In the genomic region with DNA sequence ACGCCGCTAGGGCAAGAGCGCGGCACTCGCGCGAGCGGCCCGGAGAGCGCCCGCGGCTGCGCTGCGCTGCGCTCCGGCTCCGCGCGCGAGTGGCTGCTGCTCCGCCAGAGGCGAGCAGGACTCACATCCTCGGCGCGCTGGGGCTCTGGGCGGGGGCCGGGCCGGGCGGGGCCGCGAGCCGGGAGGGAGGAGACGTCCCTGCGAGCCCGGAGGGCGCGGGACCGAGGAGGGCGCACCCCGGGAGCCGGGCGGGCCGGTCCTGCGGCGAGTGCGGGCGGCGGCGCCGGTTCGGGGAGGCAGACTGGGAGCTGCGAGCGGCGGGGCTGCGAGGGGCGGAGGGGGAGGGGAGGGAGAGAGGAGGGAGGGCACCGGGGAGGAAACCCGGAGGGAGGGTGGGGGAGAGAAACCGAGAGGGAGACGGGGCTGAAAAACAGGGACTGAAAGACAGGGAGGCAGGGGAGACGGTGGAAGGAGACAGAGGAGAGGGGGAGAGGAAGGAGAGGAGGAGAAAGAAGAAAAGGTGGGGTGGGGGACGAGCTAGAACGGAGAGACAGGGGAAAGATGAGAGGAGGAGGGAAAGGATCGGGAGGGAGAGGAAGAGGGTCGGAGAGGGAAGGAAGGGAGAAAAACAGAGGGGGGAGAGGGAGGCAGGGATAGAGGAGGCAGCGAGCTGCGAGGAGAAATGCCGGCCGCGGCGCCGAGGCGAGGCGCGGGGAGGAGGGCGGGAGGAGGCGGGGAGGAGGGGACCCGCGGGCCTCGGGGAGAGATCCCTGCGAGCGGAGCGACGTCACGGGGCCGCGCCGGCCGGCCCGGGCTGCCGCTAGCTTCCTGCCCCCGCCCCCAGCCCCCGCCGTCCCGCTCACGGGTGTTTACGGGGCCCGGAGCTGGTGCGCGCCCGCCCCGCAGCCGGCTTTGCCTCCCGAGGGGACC, we compare ENCODE assay signal across 8 cellular contexts. TPM values are rescaled to one million over a fixed set of nuclear protein-coding genes. Genes with fewer than 3 reads are reported as not detected.
DNase-seq lines count a peak whose midpoint lies in the region; ATAC-seq and TF ChIP-seq lines count a peak whose summit lies in the region.

A gene (minus strand): TSS at position 684 of the 930 bp plus-strand sequence. CDS start 831 bp downstream, outside the sequence.

- no peaks in the 10 kb centered on the region for H3K9me3 Mint-ChIP-seq in activated CD4-positive, alpha-beta memory T cell treated with anti-CD3 and anti-CD28 coated beads for 36 hours

- ATAC-seq in HG02852 (IDR thresholded peaks at IDR 0.05; ENCODE audit: unreplicated experiment): no peak

- H3K27ac ChIP-seq in liver (ENCODE audit: low read depth in 1 of 2, low read length in 2 of 2): peak within 1 kb of the TSS; percentile 90 to 97

- POLR2A ChIA-PET in activated CD4-positive, alpha-beta memory T cell treated with anti-CD3 and anti-CD28 coated beads for 36 hours (lab: Charles Lee): no interaction called here

- WGBS in liver: under 1% methylated on average over 104 of the region's 104 CpGs

- no peak for TF ChIP-seq CTCF in liver (IDR thresholded peaks at IDR 0.05; ENCODE audit: low read depth, low read length, missing input control)

- no peaks in the 10 kb centered on the region for H3K36me3 Mint-ChIP-seq in activated CD4-positive, alpha-beta memory T cell treated with anti-CD3 and anti-CD28 coated beads for 36 hours

- peaks cover 48% of the 10 kb centered on the region for H3K27me3 Mint-ChIP-seq in activated CD4-positive, alpha-beta memory T cell treated with anti-CD3 and anti-CD28 coated beads for 36 hours

- no peaks in the 10 kb centered on the region for H3K36me3 ChIP-seq in liver (ENCODE audit: control insufficient read depth in 4 of 4, insufficient read depth in 3 of 4, low read depth in 1 of 4, low read length in 3 of 4)

- peaks cover 11 to 48% (median 38%) of the 10 kb centered on the region in 4 donors for H3K4me1 ChIP-seq in liver (ENCODE audit: control insufficient read depth in 4 of 4, insufficient read depth in 4 of 4, low read length in 3 of 4)

- no peaks in the 10 kb centered on the region for H3K9me3 ChIP-seq in liver (ENCODE audit: control insufficient read depth in 4 of 4, low read length in 3 of 4)

- H3K4me3 Mint-ChIP-seq in activated CD4-positive, alpha-beta memory T cell treated with anti-CD3 and anti-CD28 coated beads for 36 hours: peak within 1 kb of the TSS; percentile 75

- peak within 1 kb of the TSS; percentile 87 to 97 (median 88) for H3K4me3 ChIP-seq in liver (ENCODE audit: low read depth in 1 of 3, low read length in 3 of 3)

- DNase-seq in COR-L47 (lab: John Stamatoyannopoulos, UW) (peak; percentile 61), NCI-H1105 (lab: John Stamatoyannopoulos, UW) (peak; percentile 53), ecto neural progenitor cell (ENCODE audit: low spot score) (peak; percentile 80), GOT3 (lab: John Stamatoyannopoulos, UW) (no peak)
- DNase-seq in activated CD4-positive, alpha-beta memory T cell treated with anti-CD3 and anti-CD28 coated beads for 36 hours: peak; percentile 71
- DNase-seq in stimulated activated CD4-positive, alpha-beta T cell treated with anti-CD3 and anti-CD28 coated beads, Interleukin-4, amount 100 ng/mL, for 1 hour: peak; percentile 61

- peaks cover 14% of the 10 kb centered on the region for H3K4me1 Mint-ChIP-seq in activated CD4-positive, alpha-beta memory T cell treated with anti-CD3 and anti-CD28 coated beads for 36 hours (ENCODE audit: low read depth)

- H3K9ac ChIP-seq in liver (ENCODE audit: low read depth in 1 of 2, low read length in 2 of 2): peak within 1 kb of the TSS; percentile 52 to 76

- peak within 1 kb of the TSS; percentile 6 for H3K27ac Mint-ChIP-seq in activated CD4-positive, alpha-beta memory T cell treated with anti-CD3 and anti-CD28 coated beads for 36 hours

- TF ChIP-seq RAD21 in liver (IDR thresholded peaks at IDR 0.05): no peak

- CTCF ChIA-PET in activated CD4-positive, alpha-beta memory T cell treated with anti-CD3 and anti-CD28 coated beads for 36 hours (lab: Charles Lee): interaction anchor here (1.1 kb wide), 1 partner anchor 108 kb away, joined by 3 read pairs; no protein-coding TSS in a partner anchor

- H3K27me3 ChIP-seq in liver (ENCODE audit: control insufficient read depth in 4 of 4, insufficient read depth in 4 of 4, low read length in 3 of 4): no peaks in the 10 kb centered on the region

- intact Hi-C loops in activated CD4-positive, alpha-beta memory T cell treated with anti-CD3 and anti-CD28 coated beads for 36 hours (cut with micrococcal nuclease): no loop called here

TF ChIP-seq in liver, 16 proteins besides CTCF, POLR2A, EP300 and RAD21:
- TF ChIP-seq FOXA2 (IDR thresholded peaks at IDR 0.05) (no peak), TAF1 (conservative IDR thresholded peaks at IDR 0.05) (no peak), SP1 (IDR thresholded peaks at IDR 0.05) (no peak), FOXA1 (IDR thresholded peaks at IDR 0.05) (no peak), NR2F2 (IDR thresholded peaks at IDR 0.05) (no peak), RXRA (IDR thresholded peaks at IDR 0.05) (no peak), HNF4G (IDR thresholded peaks at IDR 0.05) (no peak), HNF4A (conservative IDR thresholded peaks at IDR 0.05) (no peak), GABPA (IDR thresholded peaks at IDR 0.05 in 1 of 2, conservative IDR thresholded peaks at IDR 0.05 in 1 of 2) (no peak), YY1 (IDR thresholded peaks at IDR 0.05) (no peak), JUND (IDR thresholded peaks at IDR 0.05) (no peak)
- TF ChIP-seq, protein P1, sequence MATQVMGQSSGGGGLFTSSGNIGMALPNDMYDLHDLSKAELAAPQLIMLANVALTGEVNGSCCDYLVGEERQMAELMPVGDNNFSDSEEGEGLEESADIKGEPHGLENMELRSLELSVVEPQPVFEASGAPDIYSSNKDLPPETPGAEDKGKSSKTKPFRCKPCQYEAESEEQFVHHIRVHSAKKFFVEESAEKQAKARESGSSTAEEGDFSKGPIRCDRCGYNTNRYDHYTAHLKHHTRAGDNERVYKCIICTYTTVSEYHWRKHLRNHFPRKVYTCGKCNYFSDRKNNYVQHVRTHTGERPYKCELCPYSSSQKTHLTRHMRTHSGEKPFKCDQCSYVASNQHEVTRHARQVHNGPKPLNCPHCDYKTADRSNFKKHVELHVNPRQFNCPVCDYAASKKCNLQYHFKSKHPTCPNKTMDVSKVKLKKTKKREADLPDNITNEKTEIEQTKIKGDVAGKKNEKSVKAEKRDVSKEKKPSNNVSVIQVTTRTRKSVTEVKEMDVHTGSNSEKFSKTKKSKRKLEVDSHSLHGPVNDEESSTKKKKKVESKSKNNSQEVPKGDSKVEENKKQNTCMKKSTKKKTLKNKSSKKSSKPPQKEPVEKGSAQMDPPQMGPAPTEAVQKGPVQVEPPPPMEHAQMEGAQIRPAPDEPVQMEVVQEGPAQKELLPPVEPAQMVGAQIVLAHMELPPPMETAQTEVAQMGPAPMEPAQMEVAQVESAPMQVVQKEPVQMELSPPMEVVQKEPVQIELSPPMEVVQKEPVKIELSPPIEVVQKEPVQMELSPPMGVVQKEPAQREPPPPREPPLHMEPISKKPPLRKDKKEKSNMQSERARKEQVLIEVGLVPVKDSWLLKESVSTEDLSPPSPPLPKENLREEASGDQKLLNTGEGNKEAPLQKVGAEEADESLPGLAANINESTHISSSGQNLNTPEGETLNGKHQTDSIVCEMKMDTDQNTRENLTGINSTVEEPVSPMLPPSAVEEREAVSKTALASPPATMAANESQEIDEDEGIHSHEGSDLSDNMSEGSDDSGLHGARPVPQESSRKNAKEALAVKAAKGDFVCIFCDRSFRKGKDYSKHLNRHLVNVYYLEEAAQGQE (IDR thresholded peaks at IDR 0.05): no peak
- TF ChIP-seq, protein P2, sequence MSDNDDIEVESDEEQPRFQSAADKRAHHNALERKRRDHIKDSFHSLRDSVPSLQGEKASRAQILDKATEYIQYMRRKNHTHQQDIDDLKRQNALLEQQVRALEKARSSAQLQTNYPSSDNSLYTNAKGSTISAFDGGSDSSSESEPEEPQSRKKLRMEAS (IDR thresholded peaks at IDR 0.05): no peak
- TF ChIP-seq, protein P3, sequence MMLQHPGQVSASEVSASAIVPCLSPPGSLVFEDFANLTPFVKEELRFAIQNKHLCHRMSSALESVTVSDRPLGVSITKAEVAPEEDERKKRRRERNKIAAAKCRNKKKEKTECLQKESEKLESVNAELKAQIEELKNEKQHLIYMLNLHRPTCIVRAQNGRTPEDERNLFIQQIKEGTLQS (IDR thresholded peaks at IDR 0.05): no peak

RNA-seq across cellular contexts. Expression of the gene that starts here (rescaled TPM):
- total RNA-seq in activated CD4-positive, alpha-beta memory T cell treated with anti-CD3 and anti-CD28 coated beads for 36 hours: under 1 TPM; 0.81 to 0.87 TPM
- 10 to 100 TPM; 12.3 to 13.0 TPM for total RNA-seq in liver
- 10 to 100 TPM; 14.9 to 15.1 TPM for polyA plus RNA-seq in liver

Comparison
In these comparisons a context has a peak if more than half of its experiments do, and no peak if none do; other contexts are left out.
1. RNA of the gene that starts here (total RNA-seq): 12.3 to 13.0 TPM in liver; 0.81 to 0.87 TPM in activated CD4-positive, alpha-beta memory T cell treated with anti-CD3 and anti-CD28 coated beads for 36 hours; every median in the first group is over 4 times any median in the second.
2. Peak in DNase-seq in activated CD4-positive, alpha-beta memory T cell treated with anti-CD3 and anti-CD28 coated beads for 36 hours; RNA of the gene not detected or under 1 TPM.